In genomic region chr7:141208539-141208938, GRCh38 we compare ENCODE assay signal across 22 cellular contexts.
DNase-seq lines count a peak whose midpoint lies in the region; ATAC-seq and TF ChIP-seq lines count a peak whose summit lies in the region.
"Had no signal": no experiment of that assay in that cellular context is flagged by ENCODE, and none has a peak within 500 bp of the region (broad histone marks: within the 10 kb centered on the region; RNA-seq: fewer than 3 reads in every experiment).

No MANE protein-coding gene starts in this region.

- DNase-seq in NCI-H2171 treated with DMSO at 0.1 percent for 48 hours (lab: John Stamatoyannopoulos, UW) (peak; percentile 33), NCI-H2171 (lab: John Stamatoyannopoulos, UW) (no peak), NCI-H2107 treated with DMSO at 0.1 percent for 48 hours (lab: John Stamatoyannopoulos, UW; ENCODE audit: unreplicated experiment) (peak; percentile 88), endodermal cell (peak; percentile 64), thyroid gland (peak; percentile 95 to 97), NCI-H1694 (lab: John Stamatoyannopoulos, UW) (no peak), body of pancreas (no peak)
- DNase-seq: activated CD8-positive, alpha-beta memory T cell treated with anti-CD3 and anti-CD28 coated beads for 24 hours; activated naive CD4-positive, alpha-beta T cell treated with anti-CD3 and anti-CD28 coated beads, Interleukin-2, amount 10 ng/mL, durations not matched to agents 7 days and 5 days; activated T-cell treated with anti-CD3 and anti-CD28 coated beads, Interleukin-2, amount 50 U/mL, for 72 hours; COR-L47; gastrocnemius medialis; KG1; midbrain; NCI-H446; sigmoid colon had no signal

- TF ChIP-seq CTCF in endodermal cell (conservative IDR thresholded peaks at IDR 0.05) = no peak
- peak in 1 of 6 experiments; percentile 13 for TF ChIP-seq CTCF in thyroid gland (IDR thresholded peaks at IDR 0.05)
- no peak for TF ChIP-seq CTCF in body of pancreas (IDR thresholded peaks at IDR 0.05)

- no peak overlapping the region for H3K9ac ChIP-seq in endodermal cell (ENCODE audit: extremely low read depth, low read length, poor library complexity, severe bottlenecking)
- H3K9ac ChIP-seq: parathyroid adenoma had no signal

- H3K4me3 ChIP-seq in endodermal cell (ENCODE audit: low read length) (no peak overlapping the region), thyroid gland (replicated peaks in 1 of 3) (no peak overlapping the region), body of pancreas (no peak overlapping the region)
- H3K4me3 ChIP-seq: A549, gastrocnemius medialis, sigmoid colon had no signal

- TF ChIP-seq POLR2A in thyroid gland (IDR thresholded peaks at IDR 0.05) = peak in 1 of 2 donors; percentile 35
- TF ChIP-seq POLR2A in body of pancreas (IDR thresholded peaks at IDR 0.05) = no peak

- no peaks in the 10 kb centered on the region for H3K9me3 Mint-ChIP-seq in endodermal cell
- H3K9me3 Mint-ChIP-seq: activated naive CD4-positive, alpha-beta T cell treated with anti-CD3 and anti-CD28 coated beads, Interleukin-2, amount 10 ng/mL, durations not matched to agents 7 days and 5 days; activated T-cell treated with anti-CD3 and anti-CD28 coated beads, Interleukin-2, amount 50 U/mL, for 72 hours; central memory CD8-positive, alpha-beta T cell; natural killer cell treated with Interleukin-12 subunit alpha and Interleukin-12 subunit beta and Interleukin-15 and Interleukin-18, amount 100 ng/mL, for 72 hours had no signal

- H3K27ac Mint-ChIP-seq in endodermal cell = no peak overlapping the region
- H3K27ac Mint-ChIP-seq: activated naive CD4-positive, alpha-beta T cell treated with anti-CD3 and anti-CD28 coated beads, Interleukin-2, amount 10 ng/mL, durations not matched to agents 7 days and 5 days; activated T-cell treated with anti-CD3 and anti-CD28 coated beads, Interleukin-2, amount 50 U/mL, for 72 hours; natural killer cell treated with Interleukin-12 subunit alpha and Interleukin-12 subunit beta and Interleukin-15 and Interleukin-18, amount 100 ng/mL, for 72 hours had no signal

- H3K4me1 Mint-ChIP-seq in endodermal cell = peaks cover 15% of the 10 kb centered on the region
- H3K4me1 Mint-ChIP-seq: activated naive CD4-positive, alpha-beta T cell treated with anti-CD3 and anti-CD28 coated beads, Interleukin-2, amount 10 ng/mL, durations not matched to agents 7 days and 5 days; central memory CD8-positive, alpha-beta T cell had no signal

- H3K4me3 Mint-ChIP-seq in endodermal cell = no peak overlapping the region
- H3K4me3 Mint-ChIP-seq: activated naive CD4-positive, alpha-beta T cell treated with anti-CD3 and anti-CD28 coated beads, Interleukin-2, amount 10 ng/mL, durations not matched to agents 7 days and 5 days; activated T-cell treated with anti-CD3 and anti-CD28 coated beads, Interleukin-2, amount 50 U/mL, for 72 hours; central memory CD8-positive, alpha-beta T cell; natural killer cell treated with Interleukin-12 subunit alpha and Interleukin-12 subunit beta and Interleukin-15 and Interleukin-18, amount 100 ng/mL, for 72 hours had no signal

- H3K27me3 ChIP-seq in endodermal cell (ENCODE audit: control insufficient read depth, insufficient read depth, low read length, poor library complexity, severe bottlenecking) (no peaks in the 10 kb centered on the region), thyroid gland (no peaks in the 10 kb centered on the region), body of pancreas (no peaks in the 10 kb centered on the region)
- H3K27me3 ChIP-seq: gastrocnemius medialis, sigmoid colon had no signal

- H3K36me3 ChIP-seq in endodermal cell (ENCODE audit: control insufficient read depth, insufficient read depth, low read length) (no peaks in the 10 kb centered on the region), thyroid gland (no peaks in the 10 kb centered on the region), body of pancreas (replicated peaks in 1 of 2; ENCODE audit: insufficient read depth in 1 of 2, low read depth in 2 of 2) (no peaks in the 10 kb centered on the region)
- H3K36me3 ChIP-seq: gastrocnemius medialis, sigmoid colon had no signal

- H3K27ac ChIP-seq in endodermal cell (ENCODE audit: low read depth, low read length) (no peak overlapping the region), thyroid gland (peak overlapping the region; percentile 76 to 89 (median 83)), body of pancreas (no peak overlapping the region)
- H3K27ac ChIP-seq: A549, gastrocnemius medialis, parathyroid adenoma, sigmoid colon had no signal

- H3K27me3 Mint-ChIP-seq in endodermal cell (ENCODE audit: insufficient read depth) = no peaks in the 10 kb centered on the region

- 79 to 84% methylated on average over 2 to 3 of the region's 3 CpGs for WGBS in endodermal cell (ENCODE audit: insufficient coverage in 1 of 2, insufficient read length in 1 of 2), 2 experiments
- 18 to 26% methylated on average over 2 to 3 of the region's 3 CpGs for WGBS in thyroid gland, 2 donors
- 62 to 78% methylated on average over 2 to 3 of the region's 3 CpGs for WGBS in body of pancreas, 2 donors

- intact Hi-C loops in thyroid gland (cut with DNase I) = no loop called here
- intact Hi-C loops in body of pancreas (cut with DNase I) = no loop called here

- ATAC-seq in HG02981 (IDR thresholded peaks at IDR 0.05; ENCODE audit: unreplicated experiment) (no peak), body of pancreas (no peak)
- ATAC-seq: A549; activated CD4-positive, CD25-positive, alpha-beta regulatory T cell treated with anti-CD3 and anti-CD28 coated beads, Interleukin-2, amount 50 U/mL, for 24 hours; activated T-cell treated with anti-CD3 and anti-CD28 coated beads, Interleukin-2, amount 50 U/mL, for 72 hours; gastrocnemius medialis; natural killer cell treated with Interleukin-12 subunit alpha and Interleukin-12 subunit beta and Interleukin-15 and Interleukin-18, amount 100 ng/mL, for 72 hours had no signal

- no peaks in the 10 kb centered on the region for H3K4me1 ChIP-seq in endodermal cell (ENCODE audit: control insufficient read depth, insufficient read depth, low read length)
- peaks cover 22 to 38% of the 10 kb centered on the region in 2 donors for H3K4me1 ChIP-seq in thyroid gland
- no peaks in the 10 kb centered on the region for H3K4me1 ChIP-seq in body of pancreas
- H3K4me1 ChIP-seq: A549, gastrocnemius medialis, sigmoid colon had no signal

- H3K9me3 ChIP-seq in endodermal cell (ENCODE audit: control insufficient read depth, low read length) (no peaks in the 10 kb centered on the region), thyroid gland (no peaks in the 10 kb centered on the region), body of pancreas (no peaks in the 10 kb centered on the region)
- H3K9me3 ChIP-seq: A549, gastrocnemius medialis, sigmoid colon had no signal

- H3K36me3 Mint-ChIP-seq in endodermal cell (ENCODE audit: low read depth) = no peaks in the 10 kb centered on the region
- H3K36me3 Mint-ChIP-seq: activated naive CD4-positive, alpha-beta T cell treated with anti-CD3 and anti-CD28 coated beads, Interleukin-2, amount 10 ng/mL, durations not matched to agents 7 days and 5 days; natural killer cell treated with Interleukin-12 subunit alpha and Interleukin-12 subunit beta and Interleukin-15 and Interleukin-18, amount 100 ng/mL, for 72 hours had no signal

Comparison
In these comparisons a context has a peak if more than half of its experiments do, and no peak if none do; other contexts are left out.
1. DNase-seq: peak in NCI-H2171 treated with DMSO at 0.1 percent for 48 hours (single experiment), NCI-H2107 treated with DMSO at 0.1 percent for 48 hours (single experiment), endodermal cell (single experiment) and thyroid gland (2 of 2); none in NCI-H2171 (single experiment), NCI-H1694 (single experiment) and body of pancreas (0 of 4).
2. H3K27ac ChIP-seq: peak in thyroid gland (3 of 3); none in endodermal cell (single experiment) and body of pancreas (0 of 4).